Comparison of ENCODE assay signal across 1 cellular context in the genomic region with DNA sequence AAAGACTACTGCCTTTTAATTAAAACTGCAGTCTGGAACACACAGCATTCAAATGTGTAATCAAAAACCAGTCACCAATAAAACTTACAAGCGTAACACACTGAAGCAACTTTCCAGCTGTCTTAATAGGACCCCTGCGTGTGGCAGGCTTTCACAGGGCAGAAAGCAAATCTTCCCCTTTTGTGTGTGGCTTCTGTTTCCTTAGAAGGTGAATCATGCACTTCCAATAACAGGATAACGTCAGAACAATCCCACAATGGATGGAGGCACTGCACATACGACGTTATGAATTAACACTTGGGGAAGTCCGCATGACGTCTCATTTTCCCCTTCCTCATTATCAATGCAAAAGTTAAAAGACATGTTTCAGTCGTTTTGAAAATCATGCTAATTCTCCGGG.
TF ChIP-seq lines count a peak whose summit lies in the region.

No MANE protein-coding gene starts in this region.

TF ChIP-seq in H1, 55 proteins besides CTCF, POLR2A, EP300 and RAD21:
- TF ChIP-seq SAP30 (IDR thresholded peaks at IDR 0.05; ENCODE audit: insufficient read depth, insufficient replicate concordance, low read length) (no peak), POLR2AphosphoS5 (IDR thresholded peaks at IDR 0.05; ENCODE audit: low read depth, low read length) (no peak), SP4 (IDR thresholded peaks at IDR 0.05; ENCODE audit: low read length) (no peak), POU5F1 (IDR thresholded peaks at IDR 0.05; ENCODE audit: low read depth, low read length) (no peak), SIX5 (IDR thresholded peaks at IDR 0.05; ENCODE audit: low read depth, low read length) (no peak), KDM5A (IDR thresholded peaks at IDR 0.05; ENCODE audit: low read length) (no peak)
- TF ChIP-seq, protein P1, sequence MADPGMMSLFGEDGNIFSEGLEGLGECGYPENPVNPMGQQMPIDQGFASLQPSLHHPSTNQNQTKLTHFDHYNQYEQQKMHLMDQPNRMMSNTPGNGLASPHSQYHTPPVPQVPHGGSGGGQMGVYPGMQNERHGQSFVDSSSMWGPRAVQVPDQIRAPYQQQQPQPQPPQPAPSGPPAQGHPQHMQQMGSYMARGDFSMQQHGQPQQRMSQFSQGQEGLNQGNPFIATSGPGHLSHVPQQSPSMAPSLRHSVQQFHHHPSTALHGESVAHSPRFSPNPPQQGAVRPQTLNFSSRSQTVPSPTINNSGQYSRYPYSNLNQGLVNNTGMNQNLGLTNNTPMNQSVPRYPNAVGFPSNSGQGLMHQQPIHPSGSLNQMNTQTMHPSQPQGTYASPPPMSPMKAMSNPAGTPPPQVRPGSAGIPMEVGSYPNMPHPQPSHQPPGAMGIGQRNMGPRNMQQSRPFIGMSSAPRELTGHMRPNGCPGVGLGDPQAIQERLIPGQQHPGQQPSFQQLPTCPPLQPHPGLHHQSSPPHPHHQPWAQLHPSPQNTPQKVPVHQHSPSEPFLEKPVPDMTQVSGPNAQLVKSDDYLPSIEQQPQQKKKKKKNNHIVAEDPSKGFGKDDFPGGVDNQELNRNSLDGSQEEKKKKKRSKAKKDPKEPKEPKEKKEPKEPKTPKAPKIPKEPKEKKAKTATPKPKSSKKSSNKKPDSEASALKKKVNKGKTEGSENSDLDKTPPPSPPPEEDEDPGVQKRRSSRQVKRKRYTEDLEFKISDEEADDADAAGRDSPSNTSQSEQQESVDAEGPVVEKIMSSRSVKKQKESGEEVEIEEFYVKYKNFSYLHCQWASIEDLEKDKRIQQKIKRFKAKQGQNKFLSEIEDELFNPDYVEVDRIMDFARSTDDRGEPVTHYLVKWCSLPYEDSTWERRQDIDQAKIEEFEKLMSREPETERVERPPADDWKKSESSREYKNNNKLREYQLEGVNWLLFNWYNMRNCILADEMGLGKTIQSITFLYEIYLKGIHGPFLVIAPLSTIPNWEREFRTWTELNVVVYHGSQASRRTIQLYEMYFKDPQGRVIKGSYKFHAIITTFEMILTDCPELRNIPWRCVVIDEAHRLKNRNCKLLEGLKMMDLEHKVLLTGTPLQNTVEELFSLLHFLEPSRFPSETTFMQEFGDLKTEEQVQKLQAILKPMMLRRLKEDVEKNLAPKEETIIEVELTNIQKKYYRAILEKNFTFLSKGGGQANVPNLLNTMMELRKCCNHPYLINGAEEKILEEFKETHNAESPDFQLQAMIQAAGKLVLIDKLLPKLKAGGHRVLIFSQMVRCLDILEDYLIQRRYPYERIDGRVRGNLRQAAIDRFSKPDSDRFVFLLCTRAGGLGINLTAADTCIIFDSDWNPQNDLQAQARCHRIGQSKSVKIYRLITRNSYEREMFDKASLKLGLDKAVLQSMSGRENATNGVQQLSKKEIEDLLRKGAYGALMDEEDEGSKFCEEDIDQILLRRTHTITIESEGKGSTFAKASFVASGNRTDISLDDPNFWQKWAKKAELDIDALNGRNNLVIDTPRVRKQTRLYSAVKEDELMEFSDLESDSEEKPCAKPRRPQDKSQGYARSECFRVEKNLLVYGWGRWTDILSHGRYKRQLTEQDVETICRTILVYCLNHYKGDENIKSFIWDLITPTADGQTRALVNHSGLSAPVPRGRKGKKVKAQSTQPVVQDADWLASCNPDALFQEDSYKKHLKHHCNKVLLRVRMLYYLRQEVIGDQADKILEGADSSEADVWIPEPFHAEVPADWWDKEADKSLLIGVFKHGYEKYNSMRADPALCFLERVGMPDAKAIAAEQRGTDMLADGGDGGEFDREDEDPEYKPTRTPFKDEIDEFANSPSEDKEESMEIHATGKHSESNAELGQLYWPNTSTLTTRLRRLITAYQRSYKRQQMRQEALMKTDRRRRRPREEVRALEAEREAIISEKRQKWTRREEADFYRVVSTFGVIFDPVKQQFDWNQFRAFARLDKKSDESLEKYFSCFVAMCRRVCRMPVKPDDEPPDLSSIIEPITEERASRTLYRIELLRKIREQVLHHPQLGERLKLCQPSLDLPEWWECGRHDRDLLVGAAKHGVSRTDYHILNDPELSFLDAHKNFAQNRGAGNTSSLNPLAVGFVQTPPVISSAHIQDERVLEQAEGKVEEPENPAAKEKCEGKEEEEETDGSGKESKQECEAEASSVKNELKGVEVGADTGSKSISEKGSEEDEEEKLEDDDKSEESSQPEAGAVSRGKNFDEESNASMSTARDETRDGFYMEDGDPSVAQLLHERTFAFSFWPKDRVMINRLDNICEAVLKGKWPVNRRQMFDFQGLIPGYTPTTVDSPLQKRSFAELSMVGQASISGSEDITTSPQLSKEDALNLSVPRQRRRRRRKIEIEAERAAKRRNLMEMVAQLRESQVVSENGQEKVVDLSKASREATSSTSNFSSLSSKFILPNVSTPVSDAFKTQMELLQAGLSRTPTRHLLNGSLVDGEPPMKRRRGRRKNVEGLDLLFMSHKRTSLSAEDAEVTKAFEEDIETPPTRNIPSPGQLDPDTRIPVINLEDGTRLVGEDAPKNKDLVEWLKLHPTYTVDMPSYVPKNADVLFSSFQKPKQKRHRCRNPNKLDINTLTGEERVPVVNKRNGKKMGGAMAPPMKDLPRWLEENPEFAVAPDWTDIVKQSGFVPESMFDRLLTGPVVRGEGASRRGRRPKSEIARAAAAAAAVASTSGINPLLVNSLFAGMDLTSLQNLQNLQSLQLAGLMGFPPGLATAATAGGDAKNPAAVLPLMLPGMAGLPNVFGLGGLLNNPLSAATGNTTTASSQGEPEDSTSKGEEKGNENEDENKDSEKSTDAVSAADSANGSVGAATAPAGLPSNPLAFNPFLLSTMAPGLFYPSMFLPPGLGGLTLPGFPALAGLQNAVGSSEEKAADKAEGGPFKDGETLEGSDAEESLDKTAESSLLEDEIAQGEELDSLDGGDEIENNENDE (IDR thresholded peaks at IDR 0.05; ENCODE audit: insufficient replicate concordance, low read length): no peak
TF ChIP-seq in H1: peak in this region for 0.
